16 cellular contexts compared by ENCODE assay signal in the genomic region with DNA sequence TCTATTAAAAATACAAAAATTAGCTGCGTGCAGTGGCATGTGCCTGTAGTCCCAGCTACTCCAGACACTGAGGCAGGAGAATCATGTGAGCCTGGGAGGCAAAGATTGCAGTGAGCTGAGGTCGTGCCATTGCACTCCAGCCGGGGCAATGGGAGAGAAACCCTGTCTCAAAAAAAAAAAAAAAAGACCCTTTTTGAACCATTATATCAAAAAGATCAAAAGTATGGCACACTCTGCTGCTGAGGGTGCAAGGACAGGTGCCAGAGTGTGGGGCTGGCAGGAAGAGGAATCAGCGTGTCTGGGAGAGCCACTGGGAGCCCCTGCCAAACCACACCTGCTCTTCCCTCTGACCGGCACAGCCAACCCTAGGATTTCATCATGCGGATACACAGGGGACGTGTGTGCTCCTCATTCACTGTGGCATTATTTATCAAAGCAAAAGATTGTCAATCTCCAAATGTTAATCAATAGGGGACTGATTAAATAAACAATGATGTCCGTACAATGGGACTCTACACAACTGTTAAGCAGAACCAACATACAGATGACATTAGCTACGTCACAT.
DNase-seq lines count a peak whose midpoint lies in the region; ATAC-seq, FAIRE-seq and TF ChIP-seq lines count a peak whose summit lies in the region.
"Had no signal": no experiment of that assay in that cellular context is flagged by ENCODE, and none has a peak within 500 bp of the region (broad histone marks: within the 10 kb centered on the region; RNA-seq: fewer than 3 reads in every experiment).

No MANE protein-coding gene starts in this region.

- no peak for TF ChIP-seq POLR2A in HepG2 (IDR thresholded peaks at IDR 0.05; ENCODE audit: insufficient read depth in 1 of 2, low read depth in 2 of 2, low read length in 2 of 2)

- peaks cover 0 to 5% (median 2%) of the 10 kb centered on the region in 4 donors for H3K4me1 ChIP-seq in liver (ENCODE audit: control insufficient read depth in 4 of 4, insufficient read depth in 4 of 4, low read length in 3 of 4)
- H3K4me1 ChIP-seq in HepG2 (ENCODE audit: insufficient read depth, low read length) = peaks cover 8% of the 10 kb centered on the region; the same call in 1 of the 2 replicates

- H3K36me3 ChIP-seq in liver (ENCODE audit: control insufficient read depth in 4 of 4, insufficient read depth in 3 of 4, low read depth in 1 of 4, low read length in 3 of 4) = no peaks in the 10 kb centered on the region
- H3K36me3 ChIP-seq in HepG2 (replicated peaks in 1 of 2; ENCODE audit: control insufficient read depth in 1 of 2, insufficient read depth in 2 of 2, low read length in 2 of 2) = no peaks in the 10 kb centered on the region

- 0 out of 2 replicates have a peak, but pooled peaks cover 2% of the 10 kb centered on the region for H4K20me1 ChIP-seq in HepG2 (ENCODE audit: insufficient read depth, low read length)

- TF ChIP-seq EP300 in HepG2 (IDR thresholded peaks at IDR 0.05; ENCODE audit: low read depth in 2 of 2, low read length in 2 of 2) = no peak
- no peak for TF ChIP-seq EP300 in HepG2 (CRISPR knock-in tag; IDR thresholded peaks at IDR 0.05; ENCODE audit: borderline replicate concordance)

- POLR2A ChIA-PET in HepG2 (lab: Yijun Ruan, JAX) = no interaction called here

- DNase-seq in HepG2 (ENCODE audit: low spot score) (no peak), SHP77 (lab: John Stamatoyannopoulos, UW) (peak; percentile 13 to 39), myocyte (ENCODE audit: low read depth) (peak; percentile 50), C1 segment of cervical spinal cord (lab: John Stamatoyannopoulos, UW) (no peak), pons (ENCODE audit: low spot score) (no peak), dorsolateral prefrontal cortex (no peak)
- DNase-seq: DMS 273 treated with DMSO at 0.1 percent for 48 hours, H7, MM.1S, NCI-H1105, NCI-H1694 treated with DMSO at 0.1 percent for 48 hours, NCI-H2171, NCI-H446 treated with DMSO at 0.1 percent for 48 hours, NCI-H82 had no signal

- H3K27me3 ChIP-seq in liver (ENCODE audit: control insufficient read depth in 4 of 4, insufficient read depth in 4 of 4, low read length in 3 of 4) = no peaks in the 10 kb centered on the region
- peaks cover 6 to 26% of the 10 kb centered on the region in 2 experiments; a peak in 2 of 5 replicates for H3K27me3 ChIP-seq in HepG2 (ENCODE audit: control insufficient read depth in 1 of 2, insufficient read depth in 2 of 2, low read length in 2 of 2)
- H3K27me3 ChIP-seq in dorsolateral prefrontal cortex = peaks cover 0 to 3% (median 0%) of the 10 kb centered on the region in 45 donors

- H3K9ac ChIP-seq in liver (ENCODE audit: low read depth in 1 of 2, low read length in 2 of 2) (no peak overlapping the region), HepG2 (ENCODE audit: insufficient read depth, low read depth, low read length) (no peak overlapping the region)
- H3K9ac ChIP-seq: KMS-11 had no signal

- BruUV-seq in HepG2 (replicated peaks; lab: Mats Ljungman, UMichigan) = no TSS peak

- intact Hi-C loops in HepG2 (cut with micrococcal nuclease; ENCODE audit: unreplicated experiment) (no loop called here), dorsolateral prefrontal cortex (cut with DNase I) (no loop called here)

- 61% methylated on average over 9 of the region's 9 CpGs for WGBS in liver
- 52% methylated on average over 9 of the region's 9 CpGs for WGBS in HepG2 (ENCODE audit: low lambda C conversion rate)

- H2AFZ ChIP-seq in HepG2 (ENCODE audit: low read length) = no peak overlapping the region

- in situ Hi-C loops in HepG2 (cut with HindIII; ENCODE audit: extremely low pct_ligation_motif_present, low pct_unique_long_range_greater_than_20kb) = no loop called here

- no peaks in the 10 kb centered on the region for H3K9me3 ChIP-seq in liver (ENCODE audit: control insufficient read depth in 4 of 4, low read length in 3 of 4)
- H3K9me3 ChIP-seq in HepG2 (ENCODE audit: low read length) = no peaks in the 10 kb centered on the region

- H3K27ac ChIP-seq in liver (ENCODE audit: low read depth in 1 of 2, low read length in 2 of 2) (no peak overlapping the region), HepG2 (ENCODE audit: extremely low read length, insufficient read depth, low read length) (no peak overlapping the region), dorsolateral prefrontal cortex (no peak overlapping the region)
- H3K27ac ChIP-seq: KMS-11 had no signal

- no peaks in the 10 kb centered on the region for H3K79me2 ChIP-seq in HepG2 (ENCODE audit: insufficient read depth, low read length)

- no peak for ATAC-seq in HepG2

- no peak overlapping the region for H3K4me2 ChIP-seq in HepG2 (ENCODE audit: low read depth, low read length)
- H3K4me2 ChIP-seq: KMS-11 had no signal

- FAIRE-seq in HepG2 (lab: Jason Lieb, UNC) = no peak

- CTCF ChIA-PET in HepG2 (lab: Yijun Ruan, JAX; ENCODE audit: low intra/inter-chr PET ratio, low total read pairs) = interaction anchor here (0.6 kb wide), 1 partner anchor 49 kb away, joined by 3 read pairs; no protein-coding TSS in a partner anchor

- TF ChIP-seq CTCF in liver (IDR thresholded peaks at IDR 0.05; ENCODE audit: low read depth, low read length, missing input control) (no peak), HepG2 (CRISPR knock-in tag; IDR thresholded peaks at IDR 0.05) (no peak), dorsolateral prefrontal cortex (IDR thresholded peaks at IDR 0.05 in 54 of 56, conservative IDR thresholded peaks at IDR 0.05 in 2 of 56; ENCODE audit: low read depth in 1 of 56, partially characterized antibody in 56 of 56) (no peak)

- TF ChIP-seq RAD21 in liver (IDR thresholded peaks at IDR 0.05) (peak; percentile 35 to 62), HepG2 (CRISPR knock-in tag; IDR thresholded peaks at IDR 0.05) (no peak)

- H3K4me3 ChIP-seq in liver (ENCODE audit: low read depth in 1 of 3, low read length in 3 of 3) = no peak overlapping the region
- no peak overlapping the region for H3K4me3 ChIP-seq in HepG2 (replicated peaks in 1 of 3; ENCODE audit: insufficient read depth in 1 of 3, low read depth in 2 of 3, low read length in 3 of 3)
- no peak overlapping the region for H3K4me3 ChIP-seq in dorsolateral prefrontal cortex

TF ChIP-seq in liver, 16 proteins besides CTCF, POLR2A, EP300 and RAD21 (continues in another document):
- TF ChIP-seq, protein P1, sequence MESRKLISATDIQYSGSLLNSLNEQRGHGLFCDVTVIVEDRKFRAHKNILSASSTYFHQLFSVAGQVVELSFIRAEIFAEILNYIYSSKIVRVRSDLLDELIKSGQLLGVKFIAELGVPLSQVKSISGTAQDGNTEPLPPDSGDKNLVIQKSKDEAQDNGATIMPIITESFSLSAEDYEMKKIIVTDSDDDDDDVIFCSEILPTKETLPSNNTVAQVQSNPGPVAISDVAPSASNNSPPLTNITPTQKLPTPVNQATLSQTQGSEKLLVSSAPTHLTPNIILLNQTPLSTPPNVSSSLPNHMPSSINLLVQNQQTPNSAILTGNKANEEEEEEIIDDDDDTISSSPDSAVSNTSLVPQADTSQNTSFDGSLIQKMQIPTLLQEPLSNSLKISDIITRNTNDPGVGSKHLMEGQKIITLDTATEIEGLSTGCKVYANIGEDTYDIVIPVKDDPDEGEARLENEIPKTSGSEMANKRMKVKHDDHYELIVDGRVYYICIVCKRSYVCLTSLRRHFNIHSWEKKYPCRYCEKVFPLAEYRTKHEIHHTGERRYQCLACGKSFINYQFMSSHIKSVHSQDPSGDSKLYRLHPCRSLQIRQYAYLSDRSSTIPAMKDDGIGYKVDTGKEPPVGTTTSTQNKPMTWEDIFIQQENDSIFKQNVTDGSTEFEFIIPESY (IDR thresholded peaks at IDR 0.05) = no peak
- TF ChIP-seq FOXA2 (IDR thresholded peaks at IDR 0.05) = no peak
- TF ChIP-seq RXRA (IDR thresholded peaks at IDR 0.05) = peak; percentile 28 to 64
- no peak for TF ChIP-seq GABPA (IDR thresholded peaks at IDR 0.05 in 1 of 2, conservative IDR thresholded peaks at IDR 0.05 in 1 of 2)
- no peak for TF ChIP-seq JUND (IDR thresholded peaks at IDR 0.05)
- TF ChIP-seq TAF1 (conservative IDR thresholded peaks at IDR 0.05) = no peak
- peak; percentile 27 to 46 for TF ChIP-seq HNF4A (conservative IDR thresholded peaks at IDR 0.05)
- no peak for TF ChIP-seq YY1 (IDR thresholded peaks at IDR 0.05)
- TF ChIP-seq FOXA1 (IDR thresholded peaks at IDR 0.05) = no peak
- no peak for TF ChIP-seq NR2F2 (IDR thresholded peaks at IDR 0.05)
- no peak for TF ChIP-seq EGR1 (IDR thresholded peaks at IDR 0.05; ENCODE audit: low read depth in 2 of 2)
- peak; percentile 37 for TF ChIP-seq SP1 (IDR thresholded peaks at IDR 0.05)

TF ChIP-seq in HepG2, 621 proteins besides CTCF, POLR2A, EP300 and RAD21 (continues in another document):
- TF ChIP-seq ZNF672 (CRISPR knock-in tag; IDR thresholded peaks at IDR 0.05) = no peak
- TF ChIP-seq, protein P2, sequence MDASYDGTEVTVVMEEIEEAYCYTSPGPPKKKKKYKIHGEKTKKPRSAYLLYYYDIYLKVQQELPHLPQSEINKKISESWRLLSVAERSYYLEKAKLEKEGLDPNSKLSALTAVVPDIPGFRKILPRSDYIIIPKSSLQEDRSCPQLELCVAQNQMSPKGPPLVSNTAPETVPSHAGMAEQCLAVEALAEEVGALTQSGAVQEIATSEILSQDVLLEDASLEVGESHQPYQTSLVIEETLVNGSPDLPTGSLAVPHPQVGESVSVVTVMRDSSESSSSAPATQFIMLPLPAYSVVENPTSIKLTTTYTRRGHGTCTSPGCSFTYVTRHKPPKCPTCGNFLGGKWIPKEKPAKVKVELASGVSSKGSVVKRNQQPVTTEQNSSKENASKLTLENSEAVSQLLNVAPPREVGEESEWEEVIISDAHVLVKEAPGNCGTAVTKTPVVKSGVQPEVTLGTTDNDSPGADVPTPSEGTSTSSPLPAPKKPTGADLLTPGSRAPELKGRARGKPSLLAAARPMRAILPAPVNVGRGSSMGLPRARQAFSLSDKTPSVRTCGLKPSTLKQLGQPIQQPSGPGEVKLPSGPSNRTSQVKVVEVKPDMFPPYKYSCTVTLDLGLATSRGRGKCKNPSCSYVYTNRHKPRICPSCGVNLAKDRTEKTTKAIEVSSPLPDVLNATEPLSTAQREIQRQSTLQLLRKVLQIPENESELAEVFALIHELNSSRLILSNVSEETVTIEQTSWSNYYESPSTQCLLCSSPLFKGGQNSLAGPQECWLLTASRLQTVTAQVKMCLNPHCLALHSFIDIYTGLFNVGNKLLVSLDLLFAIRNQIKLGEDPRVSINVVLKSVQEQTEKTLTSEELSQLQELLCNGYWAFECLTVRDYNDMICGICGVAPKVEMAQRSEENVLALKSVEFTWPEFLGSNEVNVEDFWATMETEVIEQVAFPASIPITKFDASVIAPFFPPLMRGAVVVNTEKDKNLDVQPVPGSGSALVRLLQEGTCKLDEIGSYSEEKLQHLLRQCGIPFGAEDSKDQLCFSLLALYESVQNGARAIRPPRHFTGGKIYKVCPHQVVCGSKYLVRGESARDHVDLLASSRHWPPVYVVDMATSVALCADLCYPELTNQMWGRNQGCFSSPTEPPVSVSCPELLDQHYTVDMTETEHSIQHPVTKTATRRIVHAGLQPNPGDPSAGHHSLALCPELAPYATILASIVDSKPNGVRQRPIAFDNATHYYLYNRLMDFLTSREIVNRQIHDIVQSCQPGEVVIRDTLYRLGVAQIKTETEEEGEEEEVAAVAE (CRISPR knock-in tag; IDR thresholded peaks at IDR 0.05; ENCODE audit: borderline replicate concordance) = no peak
- TF ChIP-seq ZSCAN29 (CRISPR knock-in tag; conservative IDR thresholded peaks at IDR 0.05) = no peak
- TF ChIP-seq ZKSCAN1 (IDR thresholded peaks at IDR 0.05; ENCODE audit: low read length) = no peak
- TF ChIP-seq FOXK1 (CRISPR knock-in tag; IDR thresholded peaks at IDR 0.05; ENCODE audit: borderline replicate concordance, low read depth) = no peak

Comparison
In these comparisons a context has a peak if more than half of its experiments do, and no peak if none do; other contexts are left out.
1. DNase-seq: peak in SHP77 (2 of 2) and myocyte (single experiment); none in HepG2 (single experiment), C1 segment of cervical spinal cord (0 of 14), pons (single experiment) and dorsolateral prefrontal cortex (0 of 10).